In the genomic region with DNA sequence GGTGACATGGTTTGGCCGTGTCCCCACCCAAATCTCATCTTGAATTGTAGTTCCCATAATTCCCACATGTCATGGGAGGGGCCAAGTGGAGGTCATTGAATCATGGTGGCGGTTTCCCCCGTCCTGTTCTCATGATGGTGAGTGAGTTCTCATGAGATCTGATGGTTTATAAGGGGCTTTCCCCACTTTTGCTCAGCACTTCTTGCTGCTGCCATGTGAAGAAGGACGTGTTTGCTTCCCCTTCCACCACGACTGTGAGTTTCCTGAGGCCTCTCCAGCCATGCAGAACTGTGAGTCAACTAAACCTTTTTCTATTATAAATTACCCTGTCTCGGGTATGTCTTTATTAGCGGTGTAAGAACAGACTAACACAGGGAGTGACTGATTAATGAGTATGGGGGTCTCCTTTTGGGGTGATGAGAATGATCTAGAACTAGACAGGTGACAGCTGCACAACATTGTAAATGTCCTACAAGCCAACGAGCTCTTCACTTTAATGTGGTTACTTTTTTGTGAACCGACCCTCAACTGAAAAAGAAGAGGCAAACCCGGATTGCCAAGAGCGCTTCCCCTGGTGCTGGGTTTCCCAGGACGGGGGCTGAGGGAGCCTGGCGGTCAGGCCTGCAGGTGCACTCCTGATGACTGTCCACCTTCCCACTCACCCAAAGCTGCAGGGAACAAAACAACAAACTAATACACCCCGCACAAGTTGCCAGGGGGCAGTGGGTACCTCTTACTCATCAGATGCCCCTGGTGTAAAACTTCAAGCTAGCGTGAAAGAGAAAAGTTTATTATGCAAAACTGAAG, we compare ENCODE assay signal across 18 cellular contexts.
A peak's percentile ranks its signal among the peaks of the same experiment; 100 is the strongest.
DNase-seq lines count a peak whose midpoint lies in the region; ATAC-seq, FAIRE-seq and TF ChIP-seq lines count a peak whose summit lies in the region.
"Had no signal": no experiment of that assay in that cellular context is flagged by ENCODE, and none has a peak within 500 bp of the region (broad histone marks: within the 10 kb centered on the region; RNA-seq: fewer than 3 reads in every experiment).

No MANE protein-coding gene starts in this region.

- peaks cover 33 to 71% (median 57%) of the 10 kb centered on the region in 5 donors for H3K36me3 Mint-ChIP-seq in naive thymus-derived CD4-positive, alpha-beta T cell

- in situ Hi-C loops in GM12878 (cut with MboI) (no loop called here), HepG2 (cut with HindIII; ENCODE audit: extremely low pct_ligation_motif_present, low pct_unique_long_range_greater_than_20kb) (no loop called here)

- H3K36me3 ChIP-seq in BLaER1 treated with 17β-estradiol and CSF1 and Interleukin-3, amounts not matched to agents 10 nM and 100 nM: peaks cover 44 to 79% (median 48%) of the 10 kb centered on the region in 11 experiments
- peaks cover 17 to 56% of the 10 kb centered on the region in 2 experiments for H3K36me3 ChIP-seq in GM12878 (ENCODE audit: control insufficient read depth in 2 of 2, insufficient read depth in 2 of 2, low read length in 1 of 2)
- peaks cover 0 to 89% (median 0%) of the 10 kb centered on the region in 3 experiments for H3K36me3 ChIP-seq in naive thymus-derived CD4-positive, alpha-beta T cell (ENCODE audit: control insufficient read depth in 2 of 3, insufficient read depth in 3 of 3, low read length in 3 of 3)
- peaks cover 13 to 44% of the 10 kb centered on the region in 2 experiments; a peak in 4 of 5 replicates for H3K36me3 ChIP-seq in HepG2 (replicated peaks in 1 of 2; ENCODE audit: control insufficient read depth in 1 of 2, insufficient read depth in 2 of 2, low read length in 2 of 2)

- H3K4me3 ChIP-seq in BLaER1 treated with 17β-estradiol and CSF1 and Interleukin-3, amounts not matched to agents 10 nM and 100 nM: peak overlapping the region in 5 of 10 experiments; percentile 30 to 54 (median 34); a peak in 8 of 20 replicates
- H3K4me3 ChIP-seq in GM12878 (0 out of 2 replicates have a peak overlapping the region, but pooled peaks have one; percentile 14), HepG2 (replicated peaks in 1 of 3; ENCODE audit: insufficient read depth in 1 of 3, low read depth in 2 of 3, low read length in 3 of 3) (no peak overlapping the region)
- H3K4me3 ChIP-seq in naive thymus-derived CD4-positive, alpha-beta T cell (ENCODE audit: low read length): no peak overlapping the region
- H3K4me3 ChIP-seq: spleen, transverse colon had no signal

- intact Hi-C loops in GM12878 (cut with micrococcal nuclease; ENCODE audit: unreplicated experiment): no loop called here
- intact Hi-C loops in naive thymus-derived CD4-positive, alpha-beta T cell (cut with micrococcal nuclease): no loop called here
- intact Hi-C loops in HepG2 (cut with micrococcal nuclease; ENCODE audit: unreplicated experiment): no loop called here

- TF ChIP-seq POLR2A in GM12892 (IDR thresholded peaks at IDR 0.05; ENCODE audit: low read depth, low read length) (no peak), GM12878 (IDR thresholded peaks at IDR 0.05; ENCODE audit: low read depth, low read length) (no peak), HepG2 (IDR thresholded peaks at IDR 0.05; ENCODE audit: insufficient read depth in 1 of 2, low read depth in 2 of 2, low read length in 2 of 2) (no peak)

- CTCF ChIA-PET in GM12878 (lab: Yijun Ruan, JAX): interaction anchor here (0.5 to 1.8 kb wide), 2 partner anchors 11 to 15 kb away, joined by 3 to 8 read pairs; no protein-coding TSS in a partner anchor
- CTCF ChIA-PET in naive thymus-derived CD4-positive, alpha-beta T cell (lab: Charles Lee): no interaction called here
- CTCF ChIA-PET in HepG2 (lab: Yijun Ruan, JAX; ENCODE audit: low intra/inter-chr PET ratio, low total read pairs): no interaction called here

- H3K27me3 ChIP-seq in BLaER1 treated with 17β-estradiol and CSF1 and Interleukin-3, amounts not matched to agents 10 nM and 100 nM: no peaks in the 10 kb centered on the region
- H3K27me3 ChIP-seq in GM12878 (replicated peaks in 1 of 2; ENCODE audit: control insufficient read depth in 2 of 2, insufficient read depth in 2 of 2, low read length in 1 of 2) (no peaks in the 10 kb centered on the region), HepG2 (ENCODE audit: control insufficient read depth in 1 of 2, insufficient read depth in 2 of 2, low read length in 2 of 2) (no peaks in the 10 kb centered on the region)
- H3K27me3 ChIP-seq in naive thymus-derived CD4-positive, alpha-beta T cell (ENCODE audit: control insufficient read depth in 2 of 2, insufficient read depth in 2 of 2, low read length in 2 of 2): no peaks in the 10 kb centered on the region
- H3K27me3 ChIP-seq: BE2C, spleen, transverse colon had no signal

- no peak overlapping the region for H3K4me3 Mint-ChIP-seq in naive thymus-derived CD4-positive, alpha-beta T cell
- H3K4me3 Mint-ChIP-seq: endodermal cell had no signal

- no peaks in the 10 kb centered on the region for H3K27me3 Mint-ChIP-seq in naive thymus-derived CD4-positive, alpha-beta T cell

- peak overlapping the region; percentile 35 to 71 (median 55); a peak in 20 of 22 replicates for H3K27ac ChIP-seq in BLaER1 treated with 17β-estradiol and CSF1 and Interleukin-3, amounts not matched to agents 10 nM and 100 nM
- H3K27ac ChIP-seq in GM12878 (ENCODE audit: control insufficient read depth, insufficient read depth) (peak overlapping the region; percentile 71), HepG2 (ENCODE audit: extremely low read length, insufficient read depth, low read length) (no peak overlapping the region)
- H3K27ac ChIP-seq in naive thymus-derived CD4-positive, alpha-beta T cell (ENCODE audit: low read depth, low read length): no peak overlapping the region
- H3K27ac ChIP-seq: KMS-11, transverse colon had no signal

- H3K9me3 Mint-ChIP-seq in naive thymus-derived CD4-positive, alpha-beta T cell: peaks cover 3 to 13% (median 8%) of the 10 kb centered on the region in 11 donors

- TF ChIP-seq CTCF in GM12878 (IDR thresholded peaks at IDR 0.05 in 2 of 3, conservative IDR thresholded peaks at IDR 0.05 in 1 of 3; ENCODE audit: control insufficient read depth in 2 of 3, extremely low read depth in 1 of 3, insufficient read depth in 1 of 3, low read depth in 3 of 3, low read length in 3 of 3): no peak
- TF ChIP-seq CTCF in HepG2 (CRISPR knock-in tag; IDR thresholded peaks at IDR 0.05): no peak

- H3K4me1 ChIP-seq in BLaER1 treated with 17β-estradiol and CSF1 and Interleukin-3, amounts not matched to agents 10 nM and 100 nM: peaks cover 65 to 83% (median 75%) of the 10 kb centered on the region in 10 experiments
- H3K4me1 ChIP-seq in GM12878 (ENCODE audit: control insufficient read depth, insufficient read depth, low read length) (peaks cover 50% of the 10 kb centered on the region), HepG2 (ENCODE audit: insufficient read depth, low read length) (peaks cover 29% of the 10 kb centered on the region)
- peaks cover 0 to 8% of the 10 kb centered on the region in 2 donors for H3K4me1 ChIP-seq in naive thymus-derived CD4-positive, alpha-beta T cell (ENCODE audit: control insufficient read depth in 2 of 2, insufficient read depth in 2 of 2, low read length in 2 of 2)

- RAD21 ChIA-PET in GM12878 (lab: Charles Lee; ENCODE audit: unreplicated experiment): interaction anchor here (1.0 to 1.3 kb wide), 2 partner anchors 16 to 68 kb away, joined by 4 read pairs; no protein-coding TSS in a partner anchor

- H3K9me3 ChIP-seq in BLaER1 treated with 17β-estradiol and CSF1 and Interleukin-3, amounts not matched to agents 10 nM and 100 nM (replicated peaks in 1 of 11): peaks cover 27 to 57% (median 38%) of the 10 kb centered on the region in 11 experiments
- H3K9me3 ChIP-seq in GM12878 (replicated peaks; ENCODE audit: control insufficient read depth, insufficient read depth, low read length): peaks cover 58% of the 10 kb centered on the region
- peaks cover 0 to 12% (median 0%) of the 10 kb centered on the region in 3 experiments for H3K9me3 ChIP-seq in naive thymus-derived CD4-positive, alpha-beta T cell (ENCODE audit: control insufficient read depth in 2 of 3, low read length in 3 of 3)
- no peaks in the 10 kb centered on the region for H3K9me3 ChIP-seq in HepG2 (ENCODE audit: low read length)
- H3K9me3 ChIP-seq: transverse colon had no signal

- POLR2A ChIA-PET in GM12878 (lab: Charles Lee): interaction anchor here (0.9 to 1.5 kb wide), 2 partner anchors 11 to 23 kb away, joined by 3 read pairs; no protein-coding TSS in a partner anchor
- POLR2A ChIA-PET in naive thymus-derived CD4-positive, alpha-beta T cell (lab: Charles Lee): no interaction called here
- POLR2A ChIA-PET in HepG2 (lab: Yijun Ruan, JAX): no interaction called here

- DNase-seq in GM12892 (ENCODE audit: insufficient read length): no peak
- DNase-seq in GM12878 (ENCODE audit: low read depth, low spot score): peak; percentile 59
- no peak for DNase-seq in naive thymus-derived CD4-positive, alpha-beta T cell
- no peak for DNase-seq in anterior cingulate cortex (lab: John Stamatoyannopoulos, UW)
- no peak for DNase-seq in DMS79 treated with DMSO at 0.1 percent for 48 hours (lab: John Stamatoyannopoulos, UW)
- no peak for DNase-seq in D341Med (ENCODE audit: low spot score)
- DNase-seq in HepG2 (ENCODE audit: low spot score): no peak
- DNase-seq: BE2C, cerebellar nuclear complex, endodermal cell, NCI-H1417, NCI-H2171 treated with DMSO at 0.1 percent for 48 hours, NCI-H774, spleen, SW 1271, transverse colon had no signal

- H3K9ac ChIP-seq in BLaER1 treated with 17β-estradiol and CSF1 and Interleukin-3, amounts not matched to agents 10 nM and 100 nM: peak overlapping the region in 10 of 11 experiments; percentile 2 to 63 (median 42); a peak in 18 of 22 replicates
- H3K9ac ChIP-seq in GM12878 (ENCODE audit: control insufficient read depth, insufficient read depth, low read length): no peak overlapping the region
- H3K9ac ChIP-seq in HepG2 (ENCODE audit: insufficient read depth, low read depth, low read length): no peak overlapping the region
- H3K9ac ChIP-seq: KMS-11 had no signal

- H4K20me1 ChIP-seq in BLaER1 treated with 17β-estradiol and CSF1 and Interleukin-3, amounts not matched to agents 10 nM and 100 nM: peaks cover 57 to 77% (median 67%) of the 10 kb centered on the region in 11 experiments
- H4K20me1 ChIP-seq in GM12878 (ENCODE audit: control insufficient read depth, insufficient read depth) (no peaks in the 10 kb centered on the region), HepG2 (ENCODE audit: insufficient read depth, low read length) (0 out of 2 replicates have a peak, but pooled peaks cover 4% of the 10 kb centered on the region)

- SMC1A ChIA-PET in GM12878 (lab: Charles Lee; ENCODE audit: uncharacterized antibody, unreplicated experiment): interaction anchor here (0.7 to 1.6 kb wide), 3 partner anchors 12 to 22 kb away, joined by 3 to 5 read pairs (median 4); no protein-coding TSS in a partner anchor

- FAIRE-seq in GM12892 (lab: Jason Lieb, UNC) (peak; percentile 80), GM12878 (lab: Jason Lieb, UNC) (peak; percentile 44), HepG2 (lab: Jason Lieb, UNC) (no peak)

- H3K79me2 ChIP-seq in GM12878 (ENCODE audit: control insufficient read depth, insufficient read depth, low read length): peaks cover 24% of the 10 kb centered on the region
- H3K79me2 ChIP-seq in HepG2 (ENCODE audit: insufficient read depth, low read length): no peaks in the 10 kb centered on the region

- peak overlapping the region; percentile 74 to 99 (median 89) for H3K4me2 ChIP-seq in BLaER1 treated with 17β-estradiol and CSF1 and Interleukin-3, amounts not matched to agents 10 nM and 100 nM
- H3K4me2 ChIP-seq in GM12878 (ENCODE audit: control insufficient read depth, insufficient read depth): peak overlapping the region; percentile 63
- no peak overlapping the region for H3K4me2 ChIP-seq in HepG2 (ENCODE audit: low read depth, low read length)
- H3K4me2 ChIP-seq: KMS-11 had no signal

- ATAC-seq in GM12878 (no peak), HepG2 (no peak)
- peak; percentile 38 for ATAC-seq in naive thymus-derived CD4-positive, alpha-beta T cell

- 18% methylated on average over 15 of the region's 15 CpGs for WGBS in GM12878 (ENCODE audit: insufficient coverage, insufficient replicate concordance, low lambda C conversion rate, missing lambda C conversion rate)
- 96% methylated on average over 15 of the region's 15 CpGs for WGBS in HepG2 (ENCODE audit: low lambda C conversion rate)

- TF ChIP-seq EP300 in GM12878 (IDR thresholded peaks at IDR 0.05; ENCODE audit: borderline replicate concordance in 1 of 2, control insufficient read depth in 1 of 2, low read depth in 2 of 2, low read length in 2 of 2) (no peak), HepG2 (IDR thresholded peaks at IDR 0.05; ENCODE audit: low read depth in 2 of 2, low read length in 2 of 2) (no peak), HepG2 (CRISPR knock-in tag; IDR thresholded peaks at IDR 0.05; ENCODE audit: borderline replicate concordance) (no peak)

- H3K27ac Mint-ChIP-seq in naive thymus-derived CD4-positive, alpha-beta T cell: peak overlapping the region in 2 of 9 donors; percentile 45 to 70
- H3K27ac Mint-ChIP-seq: endodermal cell had no signal

- TF ChIP-seq RAD21 in GM12878 (IDR thresholded peaks at IDR 0.05; ENCODE audit: insufficient read depth, low read depth, low read length): no peak
- TF ChIP-seq RAD21 in HepG2 (CRISPR knock-in tag; IDR thresholded peaks at IDR 0.05): no peak

- H3K4me1 Mint-ChIP-seq in naive thymus-derived CD4-positive, alpha-beta T cell: peaks cover 15 to 30% (median 20%) of the 10 kb centered on the region in 7 donors
- H3K4me1 Mint-ChIP-seq: endodermal cell had no signal

- no TSS peak for BruUV-seq in GM12878 (replicated peaks; lab: Mats Ljungman, UMichigan)
- no TSS peak for BruUV-seq in HepG2 (replicated peaks; lab: Mats Ljungman, UMichigan)

- H2AFZ ChIP-seq in GM12878 (ENCODE audit: control insufficient read depth, low read depth, low read length) (no peak overlapping the region), HepG2 (ENCODE audit: low read length) (no peak overlapping the region)

Comparison
In these comparisons a context has a peak if more than half of its experiments do, and no peak if none do; other contexts are left out.
1. H3K27ac ChIP-seq: peak in BLaER1 treated with 17β-estradiol and CSF1 and Interleukin-3, amounts not matched to agents 10 nM and 100 nM (11 of 11) and GM12878 (single experiment); none in naive thymus-derived CD4-positive, alpha-beta T cell (single experiment) and HepG2 (single experiment).
2. H3K9ac ChIP-seq: peak in BLaER1 treated with 17β-estradiol and CSF1 and Interleukin-3, amounts not matched to agents 10 nM and 100 nM (10 of 11); none in GM12878 (single experiment) and HepG2 (single experiment).